Comparison of ENCODE assay signal across 30 cellular contexts in the genomic region with DNA sequence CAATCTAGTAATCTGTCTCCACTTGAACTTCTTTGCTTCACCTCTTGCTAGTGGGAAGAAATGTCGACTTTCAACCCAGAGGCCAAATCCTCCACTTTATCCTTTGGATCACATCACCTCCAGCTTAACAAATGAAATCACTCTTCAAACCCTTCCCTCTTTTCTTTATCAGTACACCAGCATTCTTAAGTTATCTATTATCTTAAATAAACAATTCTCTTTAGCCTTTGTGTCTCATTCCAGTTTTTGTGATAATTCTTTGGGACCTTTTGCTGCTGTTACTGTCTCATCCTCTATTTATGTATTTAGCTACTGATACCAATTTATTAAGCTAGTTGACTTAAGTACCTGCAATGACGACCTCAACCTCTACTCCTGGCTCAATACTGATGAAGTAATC. TPM values are rescaled to one million over a fixed set of nuclear protein-coding genes. Genes with fewer than 3 reads are reported as not detected.
"Had no signal": no experiment of that assay in that cellular context is flagged by ENCODE, and none has a peak within 500 bp of the region (broad histone marks: within the 10 kb centered on the region; RNA-seq: fewer than 3 reads in every experiment).

No MANE protein-coding gene starts in this region.

- H3K27me3 Mint-ChIP-seq: activated CD4-positive, alpha-beta memory T cell treated with anti-CD3 and anti-CD28 coated beads for 36 hours; activated CD4-positive, alpha-beta T cell treated with anti-CD3 and anti-CD28 coated beads, Interleukin-2, amount 10 ng/mL, durations not matched to agents 24 days and 14 days; activated CD8-positive, alpha-beta memory T cell treated with anti-CD3 and anti-CD28 coated beads, Interleukin-2, amount 10 ng/mL, durations not matched to agents 7 days and 5 days; activated naive CD4-positive, alpha-beta T cell treated with anti-CD3 and anti-CD28 coated beads, Interleukin-2, amount 50 U/mL, for 24 hours; activated naive CD8-positive, alpha-beta T cell treated with anti-CD3 and anti-CD28 coated beads, Interleukin-2, amount 10 ng/mL, durations not matched to agents 7 days and 5 days; brain had no signal

- H3K9me3 Mint-ChIP-seq: activated CD4-positive, alpha-beta memory T cell treated with anti-CD3 and anti-CD28 coated beads for 36 hours; activated CD4-positive, alpha-beta T cell treated with anti-CD3 and anti-CD28 coated beads, Interleukin-2, amount 10 ng/mL, durations not matched to agents 24 days and 14 days; activated naive CD4-positive, alpha-beta T cell treated with anti-CD3 and anti-CD28 coated beads for 36 hours; activated T-helper 1 cell treated with anti-CD3 and anti-CD28 coated beads, Interleukin-12 subunit alpha, Interleukin-12 subunit beta, Interleukin-2, Interleukin-4 antibody, amounts not matched to agents 30 ng/mL and 10 ng/mL and 1 ng/mL, durations not matched to agents 14 hours and 24 hours and 36 hours; activated T-helper 2 cell treated with anti-CD3 and anti-CD28 coated beads, Interferon-gamma antibody, Interleukin-2, Interleukin-4, amounts not matched to agents 10 μg/mL and 5 μg/mL and 100 μg/mL, durations not matched to agents 14 hours and 24 hours and 36 hours; brain had no signal

- H3K4me3 ChIP-seq: ascending aorta, breast epithelium, cardiac muscle cell, colonic mucosa, gastrocnemius medialis had no signal

- H3K36me3 ChIP-seq: ascending aorta, breast epithelium, cardiac muscle cell, colonic mucosa, gastrocnemius medialis had no signal

- H3K9me3 ChIP-seq: ascending aorta, breast epithelium, colonic mucosa, gastrocnemius medialis had no signal

- H3K4me1 ChIP-seq: ascending aorta, breast epithelium, colonic mucosa, foreskin keratinocyte, gastrocnemius medialis had no signal

- DNase-seq: activated CD4-positive, alpha-beta memory T cell treated with anti-CD3 and anti-CD28 coated beads for 36 hours; activated CD4-positive, alpha-beta T cell treated with anti-CD3 and anti-CD28 coated beads for 36 hours; activated CD4-positive, alpha-beta T cell treated with anti-CD3 and anti-CD28 coated beads, Interleukin-2, amount 10 ng/mL, durations not matched to agents 24 days and 14 days; activated CD4-positive, CD25-positive, alpha-beta regulatory T cell; activated CD4-positive, CD25-positive, alpha-beta regulatory T cell treated with anti-CD3 and anti-CD28 coated beads, Interleukin-2, amount 50 U/mL, for 72 hours; activated CD8-positive, alpha-beta memory T cell treated with anti-CD3 and anti-CD28 coated beads, Interleukin-2, amount 10 ng/mL, durations not matched to agents 7 days and 5 days; activated CD8-positive, alpha-beta memory T cell treated with anti-CD3 and anti-CD28 coated beads, Interleukin-2, amount 50 U/mL, for 4 hours; activated CD8-positive, alpha-beta T cell treated with anti-CD3 and anti-CD28 coated beads, Interleukin-2, amount 10 ng/mL, durations not matched to agents 7 days and 5 days; activated effector memory CD4-positive, alpha-beta T cell treated with anti-CD3 and anti-CD28 coated beads, Interleukin-2, amount 50 U/mL, for 16 hours; activated naive CD4-positive, alpha-beta T cell treated with anti-CD3 and anti-CD28 coated beads for 36 hours; activated naive CD8-positive, alpha-beta T cell treated with anti-CD3 and anti-CD28 coated beads, Interleukin-2, amount 10 ng/mL, durations not matched to agents 7 days and 5 days; activated T-cell treated with anti-CD3 and anti-CD28 coated beads, Interleukin-2, amount 50 U/mL, for 1 hour; activated T-cell treated with anti-CD3 and anti-CD28 coated beads, Interleukin-2, amount 50 U/mL, for 48 hours; central memory CD4-positive, alpha-beta T cell; cerebellar nuclear complex; colonic mucosa; effector CD8-positive, alpha-beta T cell; foreskin keratinocyte; gastrocnemius medialis; glutamatergic neuron; T-helper 2 cell had no signal

- H3K27ac ChIP-seq: ascending aorta, breast epithelium, cardiac muscle cell, colonic mucosa, foreskin keratinocyte, gastrocnemius medialis had no signal

- H3K27me3 ChIP-seq: ascending aorta, breast epithelium, cardiac muscle cell, colonic mucosa, foreskin keratinocyte, gastrocnemius medialis had no signal

- H3K27ac Mint-ChIP-seq: activated CD4-positive, alpha-beta memory T cell treated with anti-CD3 and anti-CD28 coated beads for 36 hours; activated CD4-positive, alpha-beta T cell treated with anti-CD3 and anti-CD28 coated beads for 36 hours; activated CD4-positive, alpha-beta T cell treated with anti-CD3 and anti-CD28 coated beads, Interleukin-2, amount 10 ng/mL, durations not matched to agents 24 days and 14 days; activated CD8-positive, alpha-beta memory T cell treated with anti-CD3 and anti-CD28 coated beads, Interleukin-2, amount 10 ng/mL, durations not matched to agents 7 days and 5 days; activated CD8-positive, alpha-beta T cell treated with anti-CD3 and anti-CD28 coated beads, Interleukin-2, amount 10 ng/mL, durations not matched to agents 7 days and 5 days; activated naive CD4-positive, alpha-beta T cell treated with anti-CD3 and anti-CD28 coated beads for 36 hours; activated naive CD4-positive, alpha-beta T cell treated with anti-CD3 and anti-CD28 coated beads, Interleukin-2, amount 50 U/mL, for 24 hours; activated naive CD8-positive, alpha-beta T cell treated with anti-CD3 and anti-CD28 coated beads, Interleukin-2, amount 10 ng/mL, durations not matched to agents 7 days and 5 days; activated T-helper 1 cell treated with anti-CD3 and anti-CD28 coated beads, Interleukin-12 subunit alpha, Interleukin-12 subunit beta, Interleukin-2, Interleukin-4 antibody, amounts not matched to agents 30 ng/mL and 10 ng/mL and 1 ng/mL, durations not matched to agents 14 hours and 24 hours and 36 hours; activated T-helper 2 cell treated with anti-CD3 and anti-CD28 coated beads, Interferon-gamma antibody, Interleukin-2, Interleukin-4, amounts not matched to agents 10 μg/mL and 5 μg/mL and 100 μg/mL, durations not matched to agents 14 hours and 24 hours and 36 hours; brain had no signal

- H3K36me3 Mint-ChIP-seq: activated CD4-positive, alpha-beta memory T cell treated with anti-CD3 and anti-CD28 coated beads for 36 hours; activated CD8-positive, alpha-beta memory T cell treated with anti-CD3 and anti-CD28 coated beads, Interleukin-2, amount 10 ng/mL, durations not matched to agents 7 days and 5 days; activated naive CD4-positive, alpha-beta T cell treated with anti-CD3 and anti-CD28 coated beads, Interleukin-2, amount 50 U/mL, for 24 hours; activated naive CD8-positive, alpha-beta T cell treated with anti-CD3 and anti-CD28 coated beads, Interleukin-2, amount 10 ng/mL, durations not matched to agents 7 days and 5 days; brain had no signal

- H3K4me3 Mint-ChIP-seq: activated CD4-positive, alpha-beta memory T cell treated with anti-CD3 and anti-CD28 coated beads for 36 hours; activated CD4-positive, alpha-beta T cell treated with anti-CD3 and anti-CD28 coated beads for 36 hours; activated CD4-positive, alpha-beta T cell treated with anti-CD3 and anti-CD28 coated beads, Interleukin-2, amount 10 ng/mL, durations not matched to agents 24 days and 14 days; activated CD8-positive, alpha-beta memory T cell treated with anti-CD3 and anti-CD28 coated beads, Interleukin-2, amount 10 ng/mL, durations not matched to agents 7 days and 5 days; activated CD8-positive, alpha-beta T cell treated with anti-CD3 and anti-CD28 coated beads, Interleukin-2, amount 10 ng/mL, durations not matched to agents 7 days and 5 days; activated naive CD4-positive, alpha-beta T cell treated with anti-CD3 and anti-CD28 coated beads for 36 hours; activated naive CD4-positive, alpha-beta T cell treated with anti-CD3 and anti-CD28 coated beads, Interleukin-2, amount 50 U/mL, for 24 hours; activated naive CD8-positive, alpha-beta T cell treated with anti-CD3 and anti-CD28 coated beads, Interleukin-2, amount 10 ng/mL, durations not matched to agents 7 days and 5 days; activated T-helper 1 cell treated with anti-CD3 and anti-CD28 coated beads, Interleukin-12 subunit alpha, Interleukin-12 subunit beta, Interleukin-2, Interleukin-4 antibody, amounts not matched to agents 30 ng/mL and 10 ng/mL and 1 ng/mL, durations not matched to agents 14 hours and 24 hours and 36 hours; brain had no signal

- H3K4me1 Mint-ChIP-seq: activated CD4-positive, alpha-beta T cell treated with anti-CD3 and anti-CD28 coated beads for 36 hours; activated CD4-positive, alpha-beta T cell treated with anti-CD3 and anti-CD28 coated beads, Interleukin-2, amount 10 ng/mL, durations not matched to agents 24 days and 14 days; activated CD8-positive, alpha-beta memory T cell treated with anti-CD3 and anti-CD28 coated beads, Interleukin-2, amount 10 ng/mL, durations not matched to agents 7 days and 5 days; activated naive CD4-positive, alpha-beta T cell treated with anti-CD3 and anti-CD28 coated beads, Interleukin-2, amount 50 U/mL, for 24 hours; activated naive CD8-positive, alpha-beta T cell treated with anti-CD3 and anti-CD28 coated beads, Interleukin-2, amount 10 ng/mL, durations not matched to agents 7 days and 5 days; brain had no signal

RNA-seq across cellular contexts. Expression of a gene that starts 28.1 kb away (rescaled TPM):
- total RNA-seq: activated CD4-positive, alpha-beta memory T cell treated with anti-CD3 and anti-CD28 coated beads for 36 hours; activated CD4-positive, alpha-beta T cell treated with anti-CD3 and anti-CD28 coated beads for 36 hours; activated CD4-positive, alpha-beta T cell treated with anti-CD3 and anti-CD28 coated beads, Interleukin-2, amount 10 ng/mL, durations not matched to agents 24 days and 14 days; activated CD8-positive, alpha-beta memory T cell treated with anti-CD3 and anti-CD28 coated beads for 36 hours; activated CD8-positive, alpha-beta memory T cell treated with anti-CD3 and anti-CD28 coated beads, Interleukin-2, amount 10 ng/mL, durations not matched to agents 7 days and 5 days; activated CD8-positive, alpha-beta T cell treated with anti-CD3 and anti-CD28 coated beads, Interleukin-2, amount 10 ng/mL, durations not matched to agents 7 days and 5 days; activated naive CD4-positive, alpha-beta T cell treated with anti-CD3 and anti-CD28 coated beads for 36 hours; activated T-helper 1 cell treated with anti-CD3 and anti-CD28 coated beads, Interleukin-12 subunit alpha, Interleukin-12 subunit beta, Interleukin-2, Interleukin-4 antibody, amounts not matched to agents 30 ng/mL and 10 ng/mL and 1 ng/mL, durations not matched to agents 14 hours and 24 hours and 36 hours; activated T-helper 2 cell treated with anti-CD3 and anti-CD28 coated beads, Interferon-gamma antibody, Interleukin-2, Interleukin-4, amounts not matched to agents 10 μg/mL and 5 μg/mL and 100 μg/mL, durations not matched to agents 14 hours and 24 hours and 36 hours; T-helper 1 cell treated with Interleukin-12 subunit alpha and Interleukin-12 subunit beta and Interleukin-4 antibody, amounts not matched to agents 30 ng/mL and 1 ng/mL, for 36 hours had no signal
